26 cellular contexts compared by ENCODE assay signal in genomic region chr2:233035426-233036161, GRCh38. TPM values are rescaled to one million over a fixed set of nuclear protein-coding genes. Genes with fewer than 3 reads are reported as not detected.
"Had no signal": no experiment of that assay in that cellular context is flagged by ENCODE, and none has a peak within 500 bp of the region (broad histone marks: within the 10 kb centered on the region; RNA-seq: fewer than 3 reads in every experiment).

No MANE protein-coding gene starts in this region.

- H3K27me3 Mint-ChIP-seq: activated naive CD8-positive, alpha-beta T cell; progenitor cell of endocrine pancreas; stimulated activated naive CD8-positive, alpha-beta T cell treated with anti-CD3 and anti-CD28 coated beads, Interleukin-15, amount 100 ng/mL, for 72 hours; T-cell had no signal

- H3K27me3 ChIP-seq: breast epithelium, colonic mucosa, heart left ventricle had no signal

- DNase-seq: activated CD4-positive, alpha-beta T cell treated with anti-CD3 and anti-CD28 coated beads, Interleukin-2, amount 50 U/mL, for 4 hours; activated CD8-positive, alpha-beta memory T cell treated with anti-CD3 and anti-CD28 coated beads for 24 hours; activated CD8-positive, alpha-beta memory T cell treated with anti-CD3 and anti-CD28 coated beads, Interleukin-2, amount 50 U/mL, for 4 hours; activated naive CD4-positive, alpha-beta T cell; activated T-cell treated with anti-CD3 and anti-CD28 coated beads, Interleukin-2, amount 50 U/mL, for 4 hours; colonic mucosa; endodermal cell; esophagus squamous epithelium; heart left ventricle; islet precursor cell; left colon; mucosa of descending colon; retina; stimulated activated CD4-positive, alpha-beta T cell treated with anti-CD3 and anti-CD28 coated beads, Interleukin-1b, Interleukin-23, amount 100 ng/mL, for 48 hours; stimulated activated naive CD8-positive, alpha-beta T cell treated with anti-CD3 and anti-CD28 coated beads, Interleukin-15, amount 100 ng/mL, for 72 hours; T-cell; T-helper 9 cell; tibial artery had no signal

- H3K27ac ChIP-seq: breast epithelium, colonic mucosa, esophagus squamous epithelium, heart left ventricle, tibial artery had no signal

- H3K36me3 Mint-ChIP-seq: activated naive CD8-positive, alpha-beta T cell; memory B cell; T-cell had no signal

- H3K4me3 Mint-ChIP-seq: activated naive CD8-positive, alpha-beta T cell; activated T-cell treated with anti-CD3 and anti-CD28 coated beads, Interleukin-2, amount 50 U/mL, for 4 hours; endodermal cell; memory B cell; neural crest cell; stimulated activated naive CD8-positive, alpha-beta T cell treated with anti-CD3 and anti-CD28 coated beads, Interleukin-15, amount 100 ng/mL, for 72 hours; T-cell had no signal

- H3K27ac Mint-ChIP-seq: activated naive CD8-positive, alpha-beta T cell; activated T-helper 2 cell treated with anti-CD3 and anti-CD28 coated beads, Interferon-gamma antibody, Interleukin-2, Interleukin-4, amounts not matched to agents 10 μg/mL and 5 μg/mL and 100 μg/mL, durations not matched to agents 14 hours and 24 hours and 36 hours; endodermal cell; memory B cell; progenitor cell of endocrine pancreas; T-cell had no signal

- H3K9me3 ChIP-seq: breast epithelium, colonic mucosa, esophagus squamous epithelium, heart left ventricle, mucosa of descending colon, tibial artery had no signal

- ATAC-seq: activated T-cell treated with anti-CD3 and anti-CD28 coated beads, Interleukin-2, amount 50 U/mL, for 4 hours; left colon; mucosa of descending colon; stimulated activated naive CD8-positive, alpha-beta T cell treated with anti-CD3 and anti-CD28 coated beads, Interleukin-15, amount 100 ng/mL, for 72 hours; T-cell had no signal

- H3K4me1 Mint-ChIP-seq: endodermal cell; memory B cell; stimulated activated naive CD8-positive, alpha-beta T cell treated with anti-CD3 and anti-CD28 coated beads, Interleukin-15, amount 100 ng/mL, for 72 hours; T-cell had no signal

- H3K4me3 ChIP-seq: breast epithelium, colonic mucosa, esophagus squamous epithelium, heart left ventricle, mucosa of descending colon, tibial artery had no signal

- H3K36me3 ChIP-seq: breast epithelium, colonic mucosa, esophagus squamous epithelium, heart left ventricle, tibial artery had no signal

- H3K9me3 Mint-ChIP-seq: activated T-cell treated with anti-CD3 and anti-CD28 coated beads, Interleukin-2, amount 50 U/mL, for 4 hours; activated T-helper 2 cell treated with anti-CD3 and anti-CD28 coated beads, Interferon-gamma antibody, Interleukin-2, Interleukin-4, amounts not matched to agents 10 μg/mL and 5 μg/mL and 100 μg/mL, durations not matched to agents 14 hours and 24 hours and 36 hours; endodermal cell; memory B cell; neural crest cell; stimulated activated naive CD8-positive, alpha-beta T cell treated with anti-CD3 and anti-CD28 coated beads, Interleukin-15, amount 100 ng/mL, for 72 hours; T-cell had no signal

- H3K4me1 ChIP-seq: breast epithelium, colonic mucosa, heart left ventricle had no signal

RNA-seq across cellular contexts. Expression of gene NEU2, which starts 3.1 kb away (rescaled TPM):
- total RNA-seq: activated T-cell treated with anti-CD3 and anti-CD28 coated beads, Interleukin-2, amount 50 U/mL, for 4 hours; activated T-helper 2 cell treated with anti-CD3 and anti-CD28 coated beads, Interferon-gamma antibody, Interleukin-2, Interleukin-4, amounts not matched to agents 10 μg/mL and 5 μg/mL and 100 μg/mL, durations not matched to agents 14 hours and 24 hours and 36 hours; breast epithelium; colonic mucosa; endodermal cell; esophagus squamous epithelium; heart left ventricle; left colon; mucosa of descending colon; neural crest cell; omental fat pad; progenitor cell of endocrine pancreas; T-cell; urinary bladder had no signal
- polyA plus RNA-seq: heart left ventricle, urinary bladder had no signal
